1 cellular context compared by ENCODE assay signal in the genomic region with DNA sequence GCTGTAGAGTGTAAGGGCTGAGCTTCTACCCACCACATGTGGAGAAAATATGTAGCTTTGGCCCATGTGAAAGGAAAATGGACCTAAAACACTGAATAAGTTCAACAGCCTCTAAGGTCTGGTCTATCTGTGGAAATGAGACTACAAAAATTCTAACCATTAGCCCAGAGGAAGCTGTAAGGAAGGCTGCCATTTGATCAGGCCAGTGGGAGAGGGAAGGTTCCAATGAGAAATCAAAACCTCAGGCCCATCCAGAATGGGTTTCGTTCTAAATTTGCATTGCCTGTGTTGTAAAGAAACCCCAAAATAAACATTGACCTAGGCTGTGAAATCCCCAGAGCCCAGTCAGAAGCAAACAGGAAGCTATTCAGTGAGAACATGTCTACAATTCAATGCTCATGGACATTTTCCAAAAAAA.
TF ChIP-seq lines count a peak whose summit lies in the region.

No MANE protein-coding gene starts in this region.

TF ChIP-seq in IMR-90, 13 proteins besides CTCF, POLR2A, EP300 and RAD21 (continued from another document):
- TF ChIP-seq, protein P1, sequence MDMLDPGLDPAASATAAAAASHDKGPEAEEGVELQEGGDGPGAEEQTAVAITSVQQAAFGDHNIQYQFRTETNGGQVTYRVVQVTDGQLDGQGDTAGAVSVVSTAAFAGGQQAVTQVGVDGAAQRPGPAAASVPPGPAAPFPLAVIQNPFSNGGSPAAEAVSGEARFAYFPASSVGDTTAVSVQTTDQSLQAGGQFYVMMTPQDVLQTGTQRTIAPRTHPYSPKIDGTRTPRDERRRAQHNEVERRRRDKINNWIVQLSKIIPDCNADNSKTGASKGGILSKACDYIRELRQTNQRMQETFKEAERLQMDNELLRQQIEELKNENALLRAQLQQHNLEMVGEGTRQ (IDR thresholded peaks at IDR 0.05; ENCODE audit: low read depth, low read length), result no peak
- TF ChIP-seq SMC3 (IDR thresholded peaks at IDR 0.05; ENCODE audit: low read depth, low read length) (no peak), CEBPB (IDR thresholded peaks at IDR 0.05; ENCODE audit: low read depth, low read length) (no peak), NFE2L2 (IDR thresholded peaks at IDR 0.05; ENCODE audit: low read depth, low read length) (no peak), MXI1 (IDR thresholded peaks at IDR 0.05; ENCODE audit: borderline replicate concordance, low read depth, low read length) (no peak), MAFK (IDR thresholded peaks at IDR 0.05; ENCODE audit: low read depth, low read length) (no peak)
